In the genomic region with DNA sequence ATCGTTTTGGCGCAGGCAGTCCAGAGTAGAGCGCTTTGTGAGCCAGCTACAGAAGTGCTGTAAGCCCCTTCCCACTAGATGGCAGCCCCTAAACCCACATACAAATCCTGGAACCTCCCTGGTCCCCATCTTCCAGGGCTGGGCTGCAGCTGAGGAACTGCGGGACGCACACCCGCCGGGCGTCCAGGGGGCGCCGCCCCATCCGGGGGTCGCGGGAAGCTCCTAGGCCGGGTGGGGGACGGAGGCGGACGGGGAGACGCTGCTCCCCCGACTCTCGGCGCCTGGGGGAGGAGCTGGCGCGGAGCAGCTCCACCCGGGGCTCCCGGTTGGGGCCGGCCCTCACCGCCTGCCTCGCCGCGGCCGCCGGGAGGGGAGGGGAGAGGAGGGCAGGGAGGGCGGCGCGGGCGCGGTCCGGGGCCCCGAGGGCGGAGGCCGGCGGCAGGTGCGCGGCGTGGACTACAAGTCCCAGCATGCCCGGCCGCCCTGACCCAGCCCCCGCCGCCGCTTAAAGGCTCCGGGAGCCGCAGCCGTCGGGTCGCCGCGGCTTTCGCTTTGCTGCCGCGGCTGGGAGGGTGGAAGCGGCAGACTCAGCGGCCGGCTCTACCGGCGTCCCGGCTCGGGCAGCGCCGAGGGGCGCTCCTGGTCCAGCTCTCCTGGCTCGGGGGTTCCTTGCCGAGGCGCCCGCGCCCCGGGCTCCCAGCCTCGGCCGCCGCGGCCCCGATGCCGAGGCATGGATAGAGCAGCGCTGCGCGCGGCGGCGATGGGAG, we compare ENCODE assay signal across 8 cellular contexts. TPM values are rescaled to one million over a fixed set of nuclear protein-coding genes. Genes with fewer than 3 reads are reported as not detected.
A peak's percentile ranks its signal among the peaks of the same experiment; 100 is the strongest.
DNase-seq lines count a peak whose midpoint lies in the region; ATAC-seq and TF ChIP-seq lines count a peak whose summit lies in the region.

KSR1 (plus strand) TSS at position 535 of the 767 bp plus-strand sequence; CDS start at position 731, 196 bp downstream.

- POLR2A ChIA-PET in Caco-2 (lab: Charles Lee): interaction anchor here (0.5 to 1.3 kb wide), 8 partner anchors 11 to 142 kb away, joined by 3 to 9 read pairs (median 4); no protein-coding TSS in a partner anchor

- H3K27ac Mint-ChIP-seq in Caco-2 (ENCODE audit: unreplicated experiment) (peak within 1 kb of the TSS; percentile 76), natural killer cell (peak within 1 kb of the TSS; percentile 62 to 82)
- peak within 1 kb of the TSS; percentile 94 for H3K27ac Mint-ChIP-seq in activated T-helper 1 cell treated with anti-CD3 and anti-CD28 coated beads, Interleukin-12 subunit alpha, Interleukin-12 subunit beta, Interleukin-2, Interleukin-4 antibody, amounts not matched to agents 30 ng/mL and 10 ng/mL and 1 ng/mL, durations not matched to agents 14 hours and 24 hours and 36 hours

- peak; percentile 86 to 90 (median 88) for ATAC-seq in natural killer cell

- CTCF ChIA-PET in Caco-2 (lab: Charles Lee): interaction anchor here (0.6 to 2.3 kb wide), 42 partner anchors 8 to 780 kb away, joined by 3 to 95 read pairs (median 4); no protein-coding TSS in a partner anchor

- H3K27me3 Mint-ChIP-seq in Caco-2 (ENCODE audit: insufficient read depth, unreplicated experiment) (no peaks in the 10 kb centered on the region), natural killer cell (ENCODE audit: low read depth in 2 of 2) (no peaks in the 10 kb centered on the region)
- peaks cover 3% of the 10 kb centered on the region for H3K27me3 Mint-ChIP-seq in activated T-helper 1 cell treated with anti-CD3 and anti-CD28 coated beads, Interleukin-12 subunit alpha, Interleukin-12 subunit beta, Interleukin-2, Interleukin-4 antibody, amounts not matched to agents 30 ng/mL and 10 ng/mL and 1 ng/mL, durations not matched to agents 14 hours and 24 hours and 36 hours (ENCODE audit: insufficient read depth)

- peak within 1 kb of the TSS; percentile 75 for H3K27ac ChIP-seq in HUES48 (ENCODE audit: low read depth, low read length)

- DNase-seq in Caco-2 (peak; percentile 95 to 98), GM20000 (ENCODE audit: low spot score) (peak; percentile 97), RKO (ENCODE audit: low spot score) (peak; percentile 73), fibroblast of peridontal ligament (ENCODE audit: extremely low read depth) (peak; percentile 40), natural killer cell (peak; percentile 69)
- peak; percentile 81 for DNase-seq in activated T-helper 1 cell treated with anti-CD3 and anti-CD28 coated beads, Interleukin-12 subunit alpha, Interleukin-12 subunit beta, Interleukin-2, Interleukin-4 antibody, amounts not matched to agents 30 ng/mL and 10 ng/mL and 1 ng/mL, durations not matched to agents 14 hours and 24 hours and 36 hours (ENCODE audit: low spot score)
- peak; percentile 59 to 81 (median 72) for DNase-seq in stimulated activated naive CD4-positive, alpha-beta T cell (lab: John Stamatoyannopoulos, UW)

- H3K4me3 Mint-ChIP-seq in Caco-2 (ENCODE audit: unreplicated experiment): peak within 1 kb of the TSS; percentile 89
- peak within 1 kb of the TSS; percentile 99 for H3K4me3 Mint-ChIP-seq in activated T-helper 1 cell treated with anti-CD3 and anti-CD28 coated beads, Interleukin-12 subunit alpha, Interleukin-12 subunit beta, Interleukin-2, Interleukin-4 antibody, amounts not matched to agents 30 ng/mL and 10 ng/mL and 1 ng/mL, durations not matched to agents 14 hours and 24 hours and 36 hours
- H3K4me3 Mint-ChIP-seq in natural killer cell: peak within 1 kb of the TSS; percentile 98

- H3K4me1 ChIP-seq in Caco-2: peaks cover 30% of the 10 kb centered on the region
- H3K4me1 ChIP-seq in HUES48 (ENCODE audit: control insufficient read depth, insufficient read depth, low read length): peaks cover 32% of the 10 kb centered on the region

- no peaks in the 10 kb centered on the region for H3K36me3 Mint-ChIP-seq in Caco-2 (ENCODE audit: insufficient read depth, unreplicated experiment)
- H3K36me3 Mint-ChIP-seq in activated T-helper 1 cell treated with anti-CD3 and anti-CD28 coated beads, Interleukin-12 subunit alpha, Interleukin-12 subunit beta, Interleukin-2, Interleukin-4 antibody, amounts not matched to agents 30 ng/mL and 10 ng/mL and 1 ng/mL, durations not matched to agents 14 hours and 24 hours and 36 hours (ENCODE audit: low read depth): peaks cover 13% of the 10 kb centered on the region
- no peaks in the 10 kb centered on the region for H3K36me3 Mint-ChIP-seq in natural killer cell

- intact Hi-C loops in Caco-2 (cut with micrococcal nuclease; ENCODE audit: unreplicated experiment): loop anchor here (1.0 to 2.0 kb wide), 3 partner anchors 38 to 145 kb away; no protein-coding TSS in a partner anchor
- intact Hi-C loops in activated T-helper 1 cell treated with anti-CD3 and anti-CD28 coated beads, Interleukin-12 subunit alpha, Interleukin-12 subunit beta, Interleukin-2, Interleukin-4 antibody, amounts not matched to agents 30 ng/mL and 10 ng/mL and 1 ng/mL, durations not matched to agents 14 hours and 24 hours and 36 hours (cut with micrococcal nuclease): loop anchor here (1.0 to 5.0 kb wide), 9 partner anchors 10 to 586 kb away; partner anchors contain the start of gene NLK
- intact Hi-C loops in natural killer cell (cut with micrococcal nuclease): loop anchor here (2.0 to 5.0 kb wide), 3 partner anchors 121 to 145 kb away; no protein-coding TSS in a partner anchor

- no peaks in the 10 kb centered on the region for H3K9me3 ChIP-seq in Caco-2
- no peaks in the 10 kb centered on the region for H3K9me3 ChIP-seq in HUES48 (ENCODE audit: control insufficient read depth, insufficient read depth, low read length)

- peak within 1 kb of the TSS; percentile 59 for H3K9ac ChIP-seq in HUES48 (ENCODE audit: low read depth, low read length)

- BruUV-seq in Caco-2 (replicated peaks; lab: Mats Ljungman, UMichigan): no TSS peak

- H3K4me1 Mint-ChIP-seq in Caco-2 (ENCODE audit: low read depth, unreplicated experiment) (peaks cover 38% of the 10 kb centered on the region), natural killer cell (peaks cover 13 to 20% of the 10 kb centered on the region in 2 donors)
- peaks cover 52% of the 10 kb centered on the region for H3K4me1 Mint-ChIP-seq in activated T-helper 1 cell treated with anti-CD3 and anti-CD28 coated beads, Interleukin-12 subunit alpha, Interleukin-12 subunit beta, Interleukin-2, Interleukin-4 antibody, amounts not matched to agents 30 ng/mL and 10 ng/mL and 1 ng/mL, durations not matched to agents 14 hours and 24 hours and 36 hours (ENCODE audit: low read depth)

- TF ChIP-seq CTCF in Caco-2 (IDR thresholded peaks at IDR 0.05; ENCODE audit: insufficient read depth in 1 of 2, low read depth in 1 of 2, low read length in 1 of 2, severe bottlenecking in 1 of 2, unreplicated experiment in 1 of 2): peak; percentile 90 to 99
- TF ChIP-seq CTCF in GM20000 (IDR thresholded peaks at IDR 0.05; ENCODE audit: extremely low read depth, missing control alignments): peak; percentile 46
- no peak for TF ChIP-seq CTCF in natural killer cell (IDR thresholded peaks at IDR 0.05)

- H3K9me3 Mint-ChIP-seq in Caco-2 (ENCODE audit: unreplicated experiment) (no peaks in the 10 kb centered on the region), natural killer cell (no peaks in the 10 kb centered on the region)
- no peaks in the 10 kb centered on the region for H3K9me3 Mint-ChIP-seq in activated T-helper 1 cell treated with anti-CD3 and anti-CD28 coated beads, Interleukin-12 subunit alpha, Interleukin-12 subunit beta, Interleukin-2, Interleukin-4 antibody, amounts not matched to agents 30 ng/mL and 10 ng/mL and 1 ng/mL, durations not matched to agents 14 hours and 24 hours and 36 hours

- H3K36me3 ChIP-seq in Caco-2 (ENCODE audit: control insufficient read depth, insufficient read depth, low read length) (no peaks in the 10 kb centered on the region), HUES48 (ENCODE audit: control insufficient read depth, insufficient read depth, low read length) (no peaks in the 10 kb centered on the region)

- H3K27me3 ChIP-seq in Caco-2 (replicated peaks; ENCODE audit: control insufficient read depth, insufficient read depth, low read length): no peaks in the 10 kb centered on the region
- no peaks in the 10 kb centered on the region; the same call in 1 of the 2 replicates for H3K27me3 ChIP-seq in HUES48 (ENCODE audit: control insufficient read depth, insufficient read depth, low read length)

- H3K4me3 ChIP-seq in Caco-2 (ENCODE audit: low read depth, low read length): peak within 1 kb of the TSS; percentile 79
- peak within 1 kb of the TSS; percentile 82 for H3K4me3 ChIP-seq in HUES48 (ENCODE audit: low read depth, low read length)

RNA-seq across cellular contexts. Expression of gene KSR1, which starts in this region (rescaled TPM):
- total RNA-seq in Caco-2 (2022) (88.9 and 91.5 TPM in 2 replicates), natural killer cell (10 to 100 TPM; 46.4 to 63.1 (median 59.2) TPM)
- total RNA-seq in activated T-helper 1 cell treated with anti-CD3 and anti-CD28 coated beads, Interleukin-12 subunit alpha, Interleukin-12 subunit beta, Interleukin-2, Interleukin-4 antibody, amounts not matched to agents 30 ng/mL and 10 ng/mL and 1 ng/mL, durations not matched to agents 14 hours and 24 hours and 36 hours: 119 and 122 TPM in 2 replicates

Comparison
In these comparisons a context has a peak if more than half of its experiments do, and no peak if none do; other contexts are left out.
1. Peak in every context shown above with its lines: DNase-seq, ATAC-seq, H3K4me3 ChIP-seq and H3K27ac ChIP-seq.
2. DNase-seq: peak in every context shown above with its lines; median percentile 97 in GM20000; 96 in Caco-2; 81 in activated T-helper 1 cell treated with anti-CD3 and anti-CD28 coated beads, Interleukin-12 subunit alpha, Interleukin-12 subunit beta, Interleukin-2, Interleukin-4 antibody, amounts not matched to agents 30 ng/mL and 10 ng/mL and 1 ng/mL, durations not matched to agents 14 hours and 24 hours and 36 hours; 73 in RKO; 72 in stimulated activated naive CD4-positive, alpha-beta T cell; 69 in natural killer cell; 40 in fibroblast of peridontal ligament.